In the genomic region with DNA sequence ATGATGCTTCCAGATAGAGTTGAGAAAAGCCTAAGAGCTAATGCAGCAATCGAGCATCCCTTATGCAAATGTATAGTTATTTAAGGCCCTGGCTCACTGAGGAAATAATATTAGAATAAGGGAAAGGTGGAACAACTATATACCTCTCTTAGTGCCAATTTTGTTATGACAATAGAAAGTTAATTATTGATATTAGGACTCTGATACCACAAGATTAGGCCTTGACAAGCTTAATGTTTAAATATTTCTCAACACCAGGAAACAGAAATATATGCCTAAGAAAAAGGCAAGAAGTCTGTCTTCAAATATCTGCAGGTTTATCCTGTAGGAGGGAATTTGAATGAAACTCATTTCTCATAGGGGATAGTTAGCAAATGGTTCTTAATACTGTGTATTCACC, we compare ENCODE assay signal across 17 cellular contexts.
A peak's percentile ranks its signal among the peaks of the same experiment; 100 is the strongest.
DNase-seq lines count a peak whose midpoint lies in the region; ATAC-seq, FAIRE-seq and TF ChIP-seq lines count a peak whose summit lies in the region.
"Had no signal": no experiment of that assay in that cellular context is flagged by ENCODE, and none has a peak within 500 bp of the region (broad histone marks: within the 10 kb centered on the region; RNA-seq: fewer than 3 reads in every experiment).

No MANE protein-coding gene starts in this region.

- TF ChIP-seq EP300 in HepG2 (IDR thresholded peaks at IDR 0.05; ENCODE audit: low read depth in 2 of 2, low read length in 2 of 2): no peak
- TF ChIP-seq EP300 in HepG2 (CRISPR knock-in tag; IDR thresholded peaks at IDR 0.05; ENCODE audit: borderline replicate concordance): no peak

- H3K4me1 ChIP-seq in right lobe of liver (peaks cover 0 to 32% (median 0%) of the 10 kb centered on the region in 4 donors), HepG2 (ENCODE audit: insufficient read depth, low read length) (0 out of 2 replicates have a peak, but pooled peaks cover 8% of the 10 kb centered on the region), hepatocyte (ENCODE audit: insufficient read depth) (peaks cover 3% of the 10 kb centered on the region), pancreas (peaks cover 23 to 33% (median 33%) of the 10 kb centered on the region in 3 donors)
- H3K4me1 ChIP-seq: BLaER1 had no signal

- H3K79me2 ChIP-seq in HepG2 (ENCODE audit: insufficient read depth, low read length) (no peaks in the 10 kb centered on the region), hepatocyte (no peaks in the 10 kb centered on the region)

- POLR2A ChIA-PET in HepG2 (lab: Yijun Ruan, JAX): no interaction called here

- no peaks in the 10 kb centered on the region for H3K9me2 ChIP-seq in hepatocyte (replicated peaks; ENCODE audit: insufficient read depth)

- peak overlapping the region in 1 of 3 donors; percentile 14 for H3K27ac ChIP-seq in right lobe of liver
- no peak overlapping the region for H3K27ac ChIP-seq in HepG2 (ENCODE audit: extremely low read length, insufficient read depth, low read length)
- peak overlapping the region; percentile 44 for H3K27ac ChIP-seq in hepatocyte
- H3K27ac ChIP-seq in pancreas: peak overlapping the region in 2 of 4 donors; percentile 66 to 77
- H3K27ac ChIP-seq: 22Rv1, BLaER1 had no signal

- CTCF ChIA-PET in HepG2 (lab: Yijun Ruan, JAX; ENCODE audit: low intra/inter-chr PET ratio, low total read pairs): no interaction called here

- no peak for DNase-seq in right lobe of liver
- DNase-seq in HepG2 (ENCODE audit: low spot score): no peak
- no peak for DNase-seq in hepatocyte (ENCODE audit: low spot score)
- no peak for DNase-seq in pancreas
- DNase-seq in GM19238 (ENCODE audit: insufficient read length, low spot score): no peak
- no peak for DNase-seq in stimulated activated naive CD4-positive, alpha-beta T cell treated with Interleukin-2 at 50 U/mL for 16 hours (lab: John Stamatoyannopoulos, UW)
- DNase-seq: CD4-positive, alpha-beta memory T cell; DMS 273 treated with DMSO at 0.1 percent for 48 hours; DMS53; DND-41; EL; H9 had no signal

- no peak for FAIRE-seq in HepG2 (lab: Jason Lieb, UNC)
- no peak for FAIRE-seq in pancreas (lab: Jason Lieb, UNC)
- FAIRE-seq: GM12878, H1 had no signal

- H3K4me2 ChIP-seq in HepG2 (ENCODE audit: low read depth, low read length): no peak overlapping the region
- H3K4me2 ChIP-seq in hepatocyte: no peak overlapping the region
- H3K4me2 ChIP-seq: BLaER1 had no signal

- in situ Hi-C loops in HepG2 (cut with HindIII; ENCODE audit: extremely low pct_ligation_motif_present, low pct_unique_long_range_greater_than_20kb): no loop called here

- intact Hi-C loops in right lobe of liver (cut with DNase I): no loop called here
- intact Hi-C loops in HepG2 (cut with micrococcal nuclease; ENCODE audit: unreplicated experiment): no loop called here
- intact Hi-C loops in pancreas (cut with DNase I): no loop called here

- TF ChIP-seq POLR2A in right lobe of liver (IDR thresholded peaks at IDR 0.05): no peak
- no peak for TF ChIP-seq POLR2A in HepG2 (IDR thresholded peaks at IDR 0.05; ENCODE audit: insufficient read depth in 1 of 2, low read depth in 2 of 2, low read length in 2 of 2)

- no peaks in the 10 kb centered on the region for H3K36me3 ChIP-seq in right lobe of liver
- no peaks in the 10 kb centered on the region for H3K36me3 ChIP-seq in HepG2 (replicated peaks in 1 of 2; ENCODE audit: control insufficient read depth in 1 of 2, insufficient read depth in 2 of 2, low read length in 2 of 2)
- no peaks in the 10 kb centered on the region for H3K36me3 ChIP-seq in hepatocyte (replicated peaks; ENCODE audit: insufficient read depth, low read depth)
- H3K36me3 ChIP-seq in pancreas: no peaks in the 10 kb centered on the region
- H3K36me3 ChIP-seq: BLaER1 had no signal

- H2AFZ ChIP-seq in HepG2 (ENCODE audit: low read length) (no peak overlapping the region), hepatocyte (no peak overlapping the region)

- H3K9ac ChIP-seq in HepG2 (ENCODE audit: insufficient read depth, low read depth, low read length): no peak overlapping the region
- H3K9ac ChIP-seq: BLaER1 had no signal

- 56% methylated on average over 1 of the region's 1 CpG for WGBS in right lobe of liver (ENCODE audit: insufficient coverage, low coverage, low lambda C conversion rate, missing lambda C conversion rate)
- WGBS in HepG2 (ENCODE audit: low lambda C conversion rate): 11% methylated on average over 1 of the region's 1 CpG
- 96% methylated on average over 1 of the region's 1 CpG for WGBS in hepatocyte (ENCODE audit: low lambda C conversion rate, missing lambda C conversion rate)
- WGBS in pancreas, 2 donors: 30 to 33% methylated on average over 1 of the region's 1 CpG

- no peak for TF ChIP-seq RAD21 in HepG2 (CRISPR knock-in tag; IDR thresholded peaks at IDR 0.05)

- H4K20me1 ChIP-seq in HepG2 (ENCODE audit: insufficient read depth, low read length): no peaks in the 10 kb centered on the region
- H4K20me1 ChIP-seq in hepatocyte (ENCODE audit: insufficient read depth, poor library complexity, severe bottlenecking): no peaks in the 10 kb centered on the region
- H4K20me1 ChIP-seq: BLaER1 had no signal

- no TSS peak for BruUV-seq in HepG2 (replicated peaks; lab: Mats Ljungman, UMichigan)

- TF ChIP-seq CTCF in right lobe of liver (IDR thresholded peaks at IDR 0.05) (no peak), HepG2 (CRISPR knock-in tag; IDR thresholded peaks at IDR 0.05) (no peak), hepatocyte (IDR thresholded peaks at IDR 0.05; ENCODE audit: poor library complexity) (no peak), pancreas (IDR thresholded peaks at IDR 0.05) (no peak)

- H3K4me3 ChIP-seq in right lobe of liver (no peak overlapping the region), HepG2 (replicated peaks in 1 of 3; ENCODE audit: insufficient read depth in 1 of 3, low read depth in 2 of 3, low read length in 3 of 3) (no peak overlapping the region), hepatocyte (no peak overlapping the region), pancreas (no peak overlapping the region)
- H3K4me3 ChIP-seq: BLaER1, GM12878 had no signal

- H3K27me3 ChIP-seq in right lobe of liver (no peaks in the 10 kb centered on the region), HepG2 (ENCODE audit: control insufficient read depth in 1 of 2, insufficient read depth in 2 of 2, low read length in 2 of 2) (no peaks in the 10 kb centered on the region), hepatocyte (no peaks in the 10 kb centered on the region), pancreas (no peaks in the 10 kb centered on the region)
- H3K27me3 ChIP-seq: BLaER1 had no signal

- ATAC-seq in right lobe of liver (peak in 3 of 4 donors; percentile 61 to 79 (median 77)), HepG2 (no peak), pancreas (peak; percentile 80 to 84 (median 81)), GM19324 (IDR thresholded peaks at IDR 0.05; ENCODE audit: low FRiP score, unreplicated experiment) (no peak)
- ATAC-seq: GM12878 had no signal

- no peaks in the 10 kb centered on the region for H3K9me3 ChIP-seq in right lobe of liver
- H3K9me3 ChIP-seq in HepG2 (ENCODE audit: low read length): no peaks in the 10 kb centered on the region
- no peaks in the 10 kb centered on the region for H3K9me3 ChIP-seq in hepatocyte (ENCODE audit: low read depth)
- H3K9me3 ChIP-seq in pancreas: no peaks in the 10 kb centered on the region
- H3K9me3 ChIP-seq: BLaER1 had no signal

TF ChIP-seq in HepG2, 621 proteins besides CTCF, POLR2A, EP300 and RAD21 (continues in another document):
- no peak for TF ChIP-seq ONECUT2 (CRISPR knock-in tag; IDR thresholded peaks at IDR 0.05)
- no peak for TF ChIP-seq FOXA3 (CRISPR knock-in tag; IDR thresholded peaks at IDR 0.05)
- no peak for TF ChIP-seq KDM3A (CRISPR knock-in tag; IDR thresholded peaks at IDR 0.05; ENCODE audit: low read depth)
- TF ChIP-seq, protein P1, sequence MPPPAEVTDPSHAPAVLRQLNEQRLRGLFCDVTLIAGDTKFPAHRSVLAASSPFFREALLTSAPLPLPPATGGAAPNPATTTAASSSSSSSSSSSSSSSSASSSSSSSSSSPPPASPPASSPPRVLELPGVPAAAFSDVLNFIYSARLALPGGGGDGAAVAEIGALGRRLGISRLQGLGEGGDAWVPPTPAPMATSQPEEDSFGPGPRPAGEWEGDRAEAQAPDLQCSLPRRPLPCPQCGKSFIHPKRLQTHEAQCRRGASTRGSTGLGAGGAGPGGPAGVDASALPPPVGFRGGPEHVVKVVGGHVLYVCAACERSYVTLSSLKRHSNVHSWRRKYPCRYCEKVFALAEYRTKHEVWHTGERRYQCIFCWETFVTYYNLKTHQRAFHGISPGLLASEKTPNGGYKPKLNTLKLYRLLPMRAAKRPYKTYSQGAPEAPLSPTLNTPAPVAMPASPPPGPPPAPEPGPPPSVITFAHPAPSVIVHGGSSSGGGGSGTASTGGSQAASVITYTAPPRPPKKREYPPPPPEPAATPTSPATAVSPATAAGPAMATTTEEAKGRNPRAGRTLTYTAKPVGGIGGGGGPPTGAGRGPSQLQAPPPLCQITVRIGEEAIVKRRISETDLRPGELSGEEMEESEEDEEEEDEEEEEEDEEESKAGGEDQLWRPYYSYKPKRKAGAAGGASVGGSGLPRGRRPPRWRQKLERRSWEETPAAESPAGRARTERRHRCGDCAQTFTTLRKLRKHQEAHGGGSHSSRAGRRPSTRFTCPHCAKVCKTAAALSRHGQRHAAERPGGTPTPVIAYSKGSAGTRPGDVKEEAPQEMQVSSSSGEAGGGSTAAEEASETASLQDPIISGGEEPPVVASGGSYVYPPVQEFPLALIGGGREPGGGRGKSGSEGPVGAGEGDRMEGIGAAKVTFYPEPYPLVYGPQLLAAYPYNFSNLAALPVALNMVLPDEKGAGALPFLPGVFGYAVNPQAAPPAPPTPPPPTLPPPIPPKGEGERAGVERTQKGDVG (CRISPR knock-in tag; IDR thresholded peaks at IDR 0.05; ENCODE audit: borderline replicate concordance): no peak
- TF ChIP-seq ZNF543 (CRISPR knock-in tag; IDR thresholded peaks at IDR 0.05): no peak
- TF ChIP-seq, protein P2, sequence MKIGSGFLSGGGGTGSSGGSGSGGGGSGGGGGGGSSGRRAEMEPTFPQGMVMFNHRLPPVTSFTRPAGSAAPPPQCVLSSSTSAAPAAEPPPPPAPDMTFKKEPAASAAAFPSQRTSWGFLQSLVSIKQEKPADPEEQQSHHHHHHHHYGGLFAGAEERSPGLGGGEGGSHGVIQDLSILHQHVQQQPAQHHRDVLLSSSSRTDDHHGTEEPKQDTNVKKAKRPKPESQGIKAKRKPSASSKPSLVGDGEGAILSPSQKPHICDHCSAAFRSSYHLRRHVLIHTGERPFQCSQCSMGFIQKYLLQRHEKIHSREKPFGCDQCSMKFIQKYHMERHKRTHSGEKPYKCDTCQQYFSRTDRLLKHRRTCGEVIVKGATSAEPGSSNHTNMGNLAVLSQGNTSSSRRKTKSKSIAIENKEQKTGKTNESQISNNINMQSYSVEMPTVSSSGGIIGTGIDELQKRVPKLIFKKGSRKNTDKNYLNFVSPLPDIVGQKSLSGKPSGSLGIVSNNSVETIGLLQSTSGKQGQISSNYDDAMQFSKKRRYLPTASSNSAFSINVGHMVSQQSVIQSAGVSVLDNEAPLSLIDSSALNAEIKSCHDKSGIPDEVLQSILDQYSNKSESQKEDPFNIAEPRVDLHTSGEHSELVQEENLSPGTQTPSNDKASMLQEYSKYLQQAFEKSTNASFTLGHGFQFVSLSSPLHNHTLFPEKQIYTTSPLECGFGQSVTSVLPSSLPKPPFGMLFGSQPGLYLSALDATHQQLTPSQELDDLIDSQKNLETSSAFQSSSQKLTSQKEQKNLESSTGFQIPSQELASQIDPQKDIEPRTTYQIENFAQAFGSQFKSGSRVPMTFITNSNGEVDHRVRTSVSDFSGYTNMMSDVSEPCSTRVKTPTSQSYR (CRISPR knock-in tag; IDR thresholded peaks at IDR 0.05; ENCODE audit: borderline replicate concordance): no peak

Comparison
In these comparisons a context has a peak if more than half of its experiments do, and no peak if none do; other contexts are left out.
1. ATAC-seq: peak in right lobe of liver (3 of 4) and pancreas (4 of 4); none in HepG2 (single experiment) and GM19324 (single experiment).